ENCODE assay signal across 21 cellular contexts in genomic region chrX:109928596-109929335, GRCh38.
"Had no signal": no experiment of that assay in that cellular context is flagged by ENCODE, and none has a peak within 500 bp of the region (broad histone marks: within the 10 kb centered on the region; RNA-seq: fewer than 3 reads in every experiment).

No MANE protein-coding gene starts in this region.

- H3K4me3 ChIP-seq: lower lobe of right lung, mucosa of descending colon, spleen, thoracic aorta, upper lobe of right lung had no signal

- H3K9me3 ChIP-seq: lower lobe of right lung, mucosa of descending colon, spleen, thoracic aorta, upper lobe of right lung had no signal

- H3K4me3 Mint-ChIP-seq: activated naive CD4-positive, alpha-beta T cell treated with anti-CD3 and anti-CD28 coated beads for 36 hours; activated naive CD8-positive, alpha-beta T cell treated with anti-CD3 and anti-CD28 coated beads, Interleukin-2, amount 10 ng/mL, durations not matched to agents 7 days and 5 days; activated T-cell treated with anti-CD3 and anti-CD28 coated beads, Interleukin-2, amount 50 U/mL, for 24 hours; nephron progenitor cell had no signal

- H3K27ac ChIP-seq: lower lobe of right lung, spleen, thoracic aorta, upper lobe of right lung had no signal

- H3K4me1 Mint-ChIP-seq: activated naive CD8-positive, alpha-beta T cell treated with anti-CD3 and anti-CD28 coated beads, Interleukin-2, amount 10 ng/mL, durations not matched to agents 7 days and 5 days had no signal

- H3K9me3 Mint-ChIP-seq: activated naive CD4-positive, alpha-beta T cell treated with anti-CD3 and anti-CD28 coated beads for 36 hours; activated naive CD8-positive, alpha-beta T cell treated with anti-CD3 and anti-CD28 coated beads, Interleukin-2, amount 10 ng/mL, durations not matched to agents 7 days and 5 days; activated T-cell treated with anti-CD3 and anti-CD28 coated beads, Interleukin-2, amount 50 U/mL, for 24 hours; activated T-helper 2 cell treated with anti-CD3 and anti-CD28 coated beads, Interferon-gamma antibody, Interleukin-2, Interleukin-4, amounts not matched to agents 10 μg/mL and 5 μg/mL and 100 μg/mL, durations not matched to agents 14 hours and 24 hours and 36 hours; nephron progenitor cell had no signal

- H3K27me3 ChIP-seq: spleen, upper lobe of right lung had no signal

- H3K4me1 ChIP-seq: lower lobe of right lung, spleen, upper lobe of right lung had no signal

- H3K36me3 ChIP-seq: lower lobe of right lung, spleen, thoracic aorta, upper lobe of right lung had no signal

- ATAC-seq: left colon, lower lobe of right lung, mucosa of descending colon, SK-N-SH treated with all-trans-retinoic acid at 6 μM for 48 hours, upper lobe of right lung had no signal

- DNase-seq: activated CD4-positive, alpha-beta T cell treated with anti-CD3 and anti-CD28 coated beads for 1 hour; activated CD4-positive, alpha-beta T cell treated with anti-CD3 and anti-CD28 coated beads, Interleukin-2, amount 50 U/mL, for 1 hour; activated naive CD4-positive, alpha-beta T cell treated with anti-CD3 and anti-CD28 coated beads for 36 hours; activated naive CD8-positive, alpha-beta T cell treated with anti-CD3 and anti-CD28 coated beads, Interleukin-2, amount 10 ng/mL, durations not matched to agents 7 days and 5 days; activated T-cell treated with anti-CD3 and anti-CD28 coated beads, Interleukin-2, amount 50 U/mL, for 24 hours; amniotic stem cell; foreskin fibroblast; glutamatergic neuron; islet precursor cell; left colon; lower lobe of right lung; mesendoderm; mucosa of descending colon; nephron progenitor cell; spleen; stimulated activated CD4-positive, alpha-beta T cell treated with anti-CD3 and anti-CD28 coated beads, Interleukin-4, amount 100 ng/mL, for 1 hour; stimulated activated naive CD4-positive, alpha-beta T cell treated with Interleukin-2 at 50 U/mL for 16 hours; upper lobe of right lung had no signal

- H3K27me3 Mint-ChIP-seq: activated naive CD8-positive, alpha-beta T cell treated with anti-CD3 and anti-CD28 coated beads, Interleukin-2, amount 10 ng/mL, durations not matched to agents 7 days and 5 days had no signal

- H3K27ac Mint-ChIP-seq: activated naive CD4-positive, alpha-beta T cell treated with anti-CD3 and anti-CD28 coated beads for 36 hours; activated naive CD8-positive, alpha-beta T cell treated with anti-CD3 and anti-CD28 coated beads, Interleukin-2, amount 10 ng/mL, durations not matched to agents 7 days and 5 days; activated T-cell treated with anti-CD3 and anti-CD28 coated beads, Interleukin-2, amount 50 U/mL, for 24 hours; activated T-helper 2 cell treated with anti-CD3 and anti-CD28 coated beads, Interferon-gamma antibody, Interleukin-2, Interleukin-4, amounts not matched to agents 10 μg/mL and 5 μg/mL and 100 μg/mL, durations not matched to agents 14 hours and 24 hours and 36 hours; nephron progenitor cell had no signal

- H3K36me3 Mint-ChIP-seq: activated naive CD8-positive, alpha-beta T cell treated with anti-CD3 and anti-CD28 coated beads, Interleukin-2, amount 10 ng/mL, durations not matched to agents 7 days and 5 days had no signal
